ENCODE assay signal across 1 cellular context in genomic region chr1:228174482-228175315, GRCh38.
TF ChIP-seq lines count a peak whose summit lies in the region.

No MANE protein-coding gene starts in this region.

TF ChIP-seq in SK-N-SH, 30 proteins besides CTCF, POLR2A, EP300 and RAD21 (continued from another document):
- no peak for TF ChIP-seq REST (IDR thresholded peaks at IDR 0.05; ENCODE audit: low read depth, low read length)
- TF ChIP-seq FOXJ3 (CRISPR knock-in tag; IDR thresholded peaks at IDR 0.05) = no peak
- no peak for TF ChIP-seq MXI1 (IDR thresholded peaks at IDR 0.05; ENCODE audit: low read depth, low read length)
- no peak for TF ChIP-seq GABPA (IDR thresholded peaks at IDR 0.05; ENCODE audit: low read depth)
- TF ChIP-seq USF2 (IDR thresholded peaks at IDR 0.05; ENCODE audit: borderline replicate concordance, low read depth, low read length) = no peak
- TF ChIP-seq JUND (IDR thresholded peaks at IDR 0.05) = no peak
